Comparison of ENCODE assay signal across 9 cellular contexts in genomic region chr12:124636138-124636968, GRCh38.
DNase-seq lines count a peak whose midpoint lies in the region; ATAC-seq and TF ChIP-seq lines count a peak whose summit lies in the region.
"Had no signal": no experiment of that assay in that cellular context is flagged by ENCODE, and none has a peak within 500 bp of the region (broad histone marks: within the 10 kb centered on the region; RNA-seq: fewer than 3 reads in every experiment).

No MANE protein-coding gene starts in this region.

- H3K4me1 Mint-ChIP-seq in naive thymus-derived CD4-positive, alpha-beta T cell: peaks cover 9 to 12% (median 11%) of the 10 kb centered on the region in 7 donors

- peaks cover 4% of the 10 kb centered on the region for H3F3A ChIP-seq in PC-3 (ENCODE audit: low read length, unreplicated experiment)

- TSS peak; percentile 90 for BruUV-seq in PC-3 (replicated peaks; lab: Mats Ljungman, UMichigan)

- H3K9me2 ChIP-seq in PC-3 (replicated peaks; ENCODE audit: low read length): no peaks in the 10 kb centered on the region

- no peaks in the 10 kb centered on the region for H3K27me3 ChIP-seq in PC-3 (ENCODE audit: low read length)
- H3K27me3 ChIP-seq in naive thymus-derived CD4-positive, alpha-beta T cell (ENCODE audit: control insufficient read depth in 2 of 2, insufficient read depth in 2 of 2, low read length in 2 of 2): no peaks in the 10 kb centered on the region

- H3K27me3 Mint-ChIP-seq in naive thymus-derived CD4-positive, alpha-beta T cell: peaks cover 0 to 2% (median 0%) of the 10 kb centered on the region in 5 donors

- H3K27ac ChIP-seq in PC-3 (ENCODE audit: low read length): peak overlapping the region; percentile 56
- no peak overlapping the region for H3K27ac ChIP-seq in naive thymus-derived CD4-positive, alpha-beta T cell (ENCODE audit: low read depth, low read length)

- H3K36me3 ChIP-seq in PC-3 (ENCODE audit: low read depth, low read length): no peaks in the 10 kb centered on the region
- H3K36me3 ChIP-seq in naive thymus-derived CD4-positive, alpha-beta T cell (ENCODE audit: control insufficient read depth in 2 of 3, insufficient read depth in 3 of 3, low read length in 3 of 3): no peaks in the 10 kb centered on the region

- TF ChIP-seq CTCF in PC-3 (conservative IDR thresholded peaks at IDR 0.05; ENCODE audit: low read depth, low read length): no peak

- no peak overlapping the region for H2AFZ ChIP-seq in PC-3 (ENCODE audit: low read length)

- H3K9me3 ChIP-seq in PC-3 (ENCODE audit: low read length): 0 out of 2 replicates have a peak, but pooled peaks cover 7% of the 10 kb centered on the region
- H3K9me3 ChIP-seq in naive thymus-derived CD4-positive, alpha-beta T cell (ENCODE audit: control insufficient read depth in 2 of 3, low read length in 3 of 3): no peaks in the 10 kb centered on the region

- no peaks in the 10 kb centered on the region for H4K20me1 ChIP-seq in PC-3 (ENCODE audit: low read length)

- peaks cover 46% of the 10 kb centered on the region for H3K4me1 ChIP-seq in PC-3 (ENCODE audit: insufficient read depth, low read length)
- H3K4me1 ChIP-seq in naive thymus-derived CD4-positive, alpha-beta T cell (ENCODE audit: control insufficient read depth in 2 of 2, insufficient read depth in 2 of 2, low read length in 2 of 2): peaks cover 0 to 11% of the 10 kb centered on the region in 2 donors

- DNase-seq in DMS 273 treated with DMSO at 0.1 percent for 48 hours (lab: John Stamatoyannopoulos, UW) (peak; percentile 48), PC-3 (peak; percentile 89), C1 segment of cervical spinal cord (lab: John Stamatoyannopoulos, UW) (no peak), NCI-H187 treated with DMSO at 0.1 percent for 48 hours (lab: John Stamatoyannopoulos, UW) (no peak)
- DNase-seq in activated naive CD4-positive, alpha-beta T cell treated with anti-CD3 and anti-CD28 coated beads, Interleukin-2, amount 50 U/mL, for 16 hours: peak; percentile 60
- DNase-seq in naive thymus-derived CD4-positive, alpha-beta T cell: peak in 5 of 9 donors; percentile 14 to 56 (median 45)

- H3K9ac ChIP-seq in PC-3 (ENCODE audit: low read length): no peak overlapping the region

- no peaks in the 10 kb centered on the region for H3K79me2 ChIP-seq in PC-3 (ENCODE audit: low read length)

- peaks cover 0 to 5% (median 0%) of the 10 kb centered on the region in 11 donors for H3K9me3 Mint-ChIP-seq in naive thymus-derived CD4-positive, alpha-beta T cell
- H3K9me3 Mint-ChIP-seq: central memory CD8-positive, alpha-beta T cell had no signal

- H3K4me2 ChIP-seq in PC-3 (ENCODE audit: low read length): peak overlapping the region; percentile 35; the same call in 1 of the 2 replicates

- peak; percentile 25 for ATAC-seq in PC-3
- ATAC-seq in naive thymus-derived CD4-positive, alpha-beta T cell: peak; percentile 63
- no peak for ATAC-seq in GM18519 (IDR thresholded peaks at IDR 0.05; ENCODE audit: low FRiP score, unreplicated experiment)
- no peak for ATAC-seq in GM19395 (IDR thresholded peaks at IDR 0.05; ENCODE audit: unreplicated experiment)

- POLR2A ChIA-PET in PC-3 (lab: Charles Lee; ENCODE audit: unreplicated experiment): no interaction called here
- POLR2A ChIA-PET in naive thymus-derived CD4-positive, alpha-beta T cell (lab: Charles Lee): interaction anchor here (1.2 kb wide), 2 partner anchors 27 to 158 kb away, joined by 3 read pairs; no protein-coding TSS in a partner anchor

- H3K36me3 Mint-ChIP-seq in naive thymus-derived CD4-positive, alpha-beta T cell: peaks cover 0 to 2% (median 0%) of the 10 kb centered on the region in 5 donors

- peak overlapping the region in 2 of 9 donors; percentile 3 to 6 for H3K27ac Mint-ChIP-seq in naive thymus-derived CD4-positive, alpha-beta T cell

- CTCF ChIA-PET in PC-3 (lab: Charles Lee): no interaction called here
- CTCF ChIA-PET in naive thymus-derived CD4-positive, alpha-beta T cell (lab: Charles Lee): no interaction called here

- peak overlapping the region in 8 of 10 donors; percentile 5 to 69 (median 30) for H3K4me3 Mint-ChIP-seq in naive thymus-derived CD4-positive, alpha-beta T cell
- H3K4me3 Mint-ChIP-seq: central memory CD8-positive, alpha-beta T cell had no signal

- no peak overlapping the region for H3K4me3 ChIP-seq in PC-3 (ENCODE audit: low read length)
- no peak overlapping the region for H3K4me3 ChIP-seq in naive thymus-derived CD4-positive, alpha-beta T cell (ENCODE audit: low read length)

- intact Hi-C loops in PC-3 (cut with micrococcal nuclease): loop anchor here (2.0 kb wide), 1 partner anchor 28 kb away; no protein-coding TSS in a partner anchor
- intact Hi-C loops in naive thymus-derived CD4-positive, alpha-beta T cell (cut with micrococcal nuclease): loop anchor here in 1 of 2 donors (2.0 kb wide), 1 partner anchor 70 kb away; the partner anchor contains the start of gene NCOR2

Comparison
In these comparisons a context has a peak if more than half of its experiments do, and no peak if none do; other contexts are left out.
1. DNase-seq: peak in DMS 273 treated with DMSO at 0.1 percent for 48 hours (single experiment), PC-3 (single experiment), activated naive CD4-positive, alpha-beta T cell treated with anti-CD3 and anti-CD28 coated beads, Interleukin-2, amount 50 U/mL, for 16 hours (single experiment) and naive thymus-derived CD4-positive, alpha-beta T cell (5 of 9); none in C1 segment of cervical spinal cord (0 of 14) and NCI-H187 treated with DMSO at 0.1 percent for 48 hours (single experiment).
2. ATAC-seq: peak in PC-3 (single experiment) and naive thymus-derived CD4-positive, alpha-beta T cell (single experiment); none in GM18519 (single experiment) and GM19395 (single experiment).